ENCODE assay signal across 1 cellular context in the genomic region with DNA sequence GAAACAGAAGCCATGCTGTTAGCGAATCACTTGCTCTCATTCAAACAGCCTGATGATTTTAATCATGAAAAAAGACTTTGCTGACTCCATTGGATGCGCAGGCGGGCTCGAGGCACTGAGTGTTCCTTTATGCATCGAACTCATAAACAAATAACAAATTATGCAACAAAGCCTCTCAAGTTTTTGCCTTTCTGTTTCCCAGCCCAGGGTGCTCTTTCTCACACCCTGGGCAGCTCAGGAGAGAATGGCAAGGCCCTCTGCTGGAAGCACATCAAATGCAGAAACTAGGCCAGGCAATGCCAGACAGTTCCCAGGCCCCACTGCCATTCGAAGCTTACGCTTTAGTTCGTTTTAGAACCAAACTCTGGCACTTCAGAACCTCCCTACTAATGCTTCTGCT.
TF ChIP-seq lines count a peak whose summit lies in the region.

No MANE protein-coding gene starts in this region.

TF ChIP-seq in GM23338, 12 proteins besides CTCF, POLR2A, EP300 and RAD21 (continued from another document):
- TF ChIP-seq, protein P1, sequence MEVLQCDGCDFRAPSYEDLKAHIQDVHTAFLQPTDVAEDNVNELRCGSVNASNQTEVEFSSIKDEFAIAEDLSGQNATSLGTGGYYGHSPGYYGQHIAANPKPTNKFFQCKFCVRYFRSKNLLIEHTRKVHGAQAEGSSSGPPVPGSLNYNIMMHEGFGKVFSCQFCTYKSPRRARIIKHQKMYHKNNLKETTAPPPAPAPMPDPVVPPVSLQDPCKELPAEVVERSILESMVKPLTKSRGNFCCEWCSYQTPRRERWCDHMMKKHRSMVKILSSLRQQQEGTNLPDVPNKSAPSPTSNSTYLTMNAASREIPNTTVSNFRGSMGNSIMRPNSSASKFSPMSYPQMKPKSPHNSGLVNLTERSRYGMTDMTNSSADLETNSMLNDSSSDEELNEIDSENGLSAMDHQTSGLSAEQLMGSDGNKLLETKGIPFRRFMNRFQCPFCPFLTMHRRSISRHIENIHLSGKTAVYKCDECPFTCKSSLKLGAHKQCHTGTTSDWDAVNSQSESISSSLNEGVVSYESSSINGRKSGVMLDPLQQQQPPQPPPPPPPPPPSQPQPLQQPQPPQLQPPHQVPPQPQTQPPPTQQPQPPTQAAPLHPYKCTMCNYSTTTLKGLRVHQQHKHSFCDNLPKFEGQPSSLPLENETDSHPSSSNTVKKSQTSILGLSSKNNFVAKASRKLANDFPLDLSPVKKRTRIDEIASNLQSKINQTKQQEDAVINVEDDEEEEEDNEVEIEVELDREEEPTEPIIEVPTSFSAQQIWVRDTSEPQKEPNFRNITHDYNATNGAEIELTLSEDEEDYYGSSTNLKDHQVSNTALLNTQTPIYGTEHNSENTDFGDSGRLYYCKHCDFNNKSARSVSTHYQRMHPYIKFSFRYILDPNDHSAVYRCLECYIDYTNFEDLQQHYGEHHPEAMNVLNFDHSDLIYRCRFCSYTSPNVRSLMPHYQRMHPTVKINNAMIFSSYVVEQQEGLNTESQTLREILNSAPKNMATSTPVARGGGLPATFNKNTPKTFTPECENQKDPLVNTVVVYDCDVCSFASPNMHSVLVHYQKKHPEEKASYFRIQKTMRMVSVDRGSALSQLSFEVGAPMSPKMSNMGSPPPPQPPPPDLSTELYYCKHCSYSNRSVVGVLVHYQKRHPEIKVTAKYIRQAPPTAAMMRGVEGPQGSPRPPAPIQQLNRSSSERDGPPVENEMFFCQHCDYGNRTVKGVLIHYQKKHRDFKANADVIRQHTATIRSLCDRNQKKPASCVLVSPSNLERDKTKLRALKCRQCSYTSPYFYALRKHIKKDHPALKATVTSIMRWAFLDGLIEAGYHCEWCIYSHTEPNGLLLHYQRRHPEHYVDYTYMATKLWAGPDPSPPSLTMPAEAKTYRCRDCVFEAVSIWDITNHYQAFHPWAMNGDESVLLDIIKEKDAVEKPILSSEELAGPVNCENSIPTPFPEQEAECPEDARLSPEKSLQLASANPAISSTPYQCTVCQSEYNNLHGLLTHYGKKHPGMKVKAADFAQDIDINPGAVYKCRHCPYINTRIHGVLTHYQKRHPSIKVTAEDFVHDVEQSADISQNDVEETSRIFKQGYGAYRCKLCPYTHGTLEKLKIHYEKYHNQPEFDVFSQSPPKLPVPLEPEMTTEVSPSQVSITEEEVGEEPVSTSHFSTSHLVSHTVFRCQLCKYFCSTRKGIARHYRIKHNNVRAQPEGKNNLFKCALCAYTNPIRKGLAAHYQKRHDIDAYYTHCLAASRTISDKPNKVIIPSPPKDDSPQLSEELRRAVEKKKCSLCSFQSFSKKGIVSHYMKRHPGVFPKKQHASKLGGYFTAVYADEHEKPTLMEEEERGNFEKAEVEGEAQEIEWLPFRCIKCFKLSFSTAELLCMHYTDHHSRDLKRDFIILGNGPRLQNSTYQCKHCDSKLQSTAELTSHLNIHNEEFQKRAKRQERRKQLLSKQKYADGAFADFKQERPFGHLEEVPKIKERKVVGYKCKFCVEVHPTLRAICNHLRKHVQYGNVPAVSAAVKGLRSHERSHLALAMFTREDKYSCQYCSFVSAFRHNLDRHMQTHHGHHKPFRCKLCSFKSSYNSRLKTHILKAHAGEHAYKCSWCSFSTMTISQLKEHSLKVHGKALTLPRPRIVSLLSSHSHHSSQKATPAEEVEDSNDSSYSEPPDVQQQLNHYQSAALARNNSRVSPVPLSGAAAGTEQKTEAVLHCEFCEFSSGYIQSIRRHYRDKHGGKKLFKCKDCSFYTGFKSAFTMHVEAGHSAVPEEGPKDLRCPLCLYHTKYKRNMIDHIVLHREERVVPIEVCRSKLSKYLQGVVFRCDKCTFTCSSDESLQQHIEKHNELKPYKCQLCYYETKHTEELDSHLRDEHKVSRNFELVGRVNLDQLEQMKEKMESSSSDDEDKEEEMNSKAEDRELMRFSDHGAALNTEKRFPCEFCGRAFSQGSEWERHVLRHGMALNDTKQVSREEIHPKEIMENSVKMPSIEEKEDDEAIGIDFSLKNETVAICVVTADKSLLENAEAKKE (CRISPR knock-in tag; IDR thresholded peaks at IDR 0.05): no peak
